Comparison of ENCODE assay signal across 1 cellular context in the genomic region with DNA sequence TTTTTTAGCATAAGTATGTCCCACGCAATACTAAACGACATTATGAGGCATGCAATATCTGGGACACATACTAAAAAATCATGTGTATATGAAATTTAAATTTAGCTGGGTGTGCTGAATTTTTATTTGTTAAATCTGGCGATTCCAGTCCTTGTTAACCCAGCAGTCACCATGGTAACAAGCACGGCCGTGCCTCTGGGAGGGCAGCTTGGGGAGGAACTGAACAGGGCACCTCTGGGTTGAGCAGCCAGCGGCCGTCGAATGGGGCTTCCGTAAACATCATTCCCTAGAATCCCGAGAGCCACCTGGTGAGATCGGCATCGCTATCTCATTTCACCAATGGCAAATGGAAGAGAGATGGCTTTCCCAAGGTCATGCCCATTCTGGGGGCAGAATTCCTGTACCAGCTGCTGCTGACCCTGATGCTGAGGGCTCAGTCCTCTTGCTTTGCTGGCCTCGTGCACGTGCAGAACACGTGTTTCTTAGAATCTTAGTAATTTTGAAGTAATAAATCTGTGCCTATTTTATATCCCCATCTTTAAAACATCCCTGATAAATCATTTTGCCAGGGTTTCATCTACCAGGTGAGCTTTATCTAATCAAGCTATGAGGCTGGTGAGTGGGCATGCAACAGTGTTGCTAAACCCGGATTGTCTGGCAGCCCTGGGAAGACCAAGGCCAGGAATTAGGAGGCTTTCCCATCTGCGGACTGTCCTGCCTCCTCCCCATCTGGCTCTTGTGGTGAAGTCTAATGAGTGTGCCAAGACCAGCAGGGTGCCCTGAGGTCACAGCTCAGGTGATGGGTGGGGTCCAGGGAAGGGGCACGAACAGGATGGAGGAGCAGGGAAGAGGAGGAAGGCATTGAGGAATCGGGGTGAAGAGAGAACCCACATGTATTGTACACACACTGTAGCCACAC.
TF ChIP-seq lines count a peak whose summit lies in the region.

No MANE protein-coding gene starts in this region.

TF ChIP-seq in IMR-90, 13 proteins besides CTCF, POLR2A, EP300 and RAD21 (continued from another document):
- TF ChIP-seq ELK1 (IDR thresholded peaks at IDR 0.05; ENCODE audit: borderline replicate concordance, low read depth, low read length), result no peak
- no peak for TF ChIP-seq NFE2L2 (IDR thresholded peaks at IDR 0.05; ENCODE audit: low read depth, low read length)
- TF ChIP-seq, protein P1, sequence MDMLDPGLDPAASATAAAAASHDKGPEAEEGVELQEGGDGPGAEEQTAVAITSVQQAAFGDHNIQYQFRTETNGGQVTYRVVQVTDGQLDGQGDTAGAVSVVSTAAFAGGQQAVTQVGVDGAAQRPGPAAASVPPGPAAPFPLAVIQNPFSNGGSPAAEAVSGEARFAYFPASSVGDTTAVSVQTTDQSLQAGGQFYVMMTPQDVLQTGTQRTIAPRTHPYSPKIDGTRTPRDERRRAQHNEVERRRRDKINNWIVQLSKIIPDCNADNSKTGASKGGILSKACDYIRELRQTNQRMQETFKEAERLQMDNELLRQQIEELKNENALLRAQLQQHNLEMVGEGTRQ (IDR thresholded peaks at IDR 0.05; ENCODE audit: low read depth, low read length), result no peak
- TF ChIP-seq MXI1 (IDR thresholded peaks at IDR 0.05; ENCODE audit: borderline replicate concordance, low read depth, low read length), result no peak
- TF ChIP-seq BHLHE40 (IDR thresholded peaks at IDR 0.05; ENCODE audit: low read depth, low read length), result no peak
- TF ChIP-seq RCOR1 (IDR thresholded peaks at IDR 0.05; ENCODE audit: insufficient replicate concordance, low read length), result no peak
- no peak for TF ChIP-seq CHD1 (IDR thresholded peaks at IDR 0.05; ENCODE audit: low read depth, low read length)
- TF ChIP-seq CEBPB (IDR thresholded peaks at IDR 0.05; ENCODE audit: low read depth, low read length), result no peak
- TF ChIP-seq MAZ (IDR thresholded peaks at IDR 0.05; ENCODE audit: borderline replicate concordance, low read depth, low read length), result no peak
- TF ChIP-seq RFX5 (IDR thresholded peaks at IDR 0.05; ENCODE audit: low read depth, low read length), result no peak
- no peak for TF ChIP-seq SMC3 (IDR thresholded peaks at IDR 0.05; ENCODE audit: low read depth, low read length)
